Comparison of ENCODE assay signal across 11 cellular contexts in the genomic region with DNA sequence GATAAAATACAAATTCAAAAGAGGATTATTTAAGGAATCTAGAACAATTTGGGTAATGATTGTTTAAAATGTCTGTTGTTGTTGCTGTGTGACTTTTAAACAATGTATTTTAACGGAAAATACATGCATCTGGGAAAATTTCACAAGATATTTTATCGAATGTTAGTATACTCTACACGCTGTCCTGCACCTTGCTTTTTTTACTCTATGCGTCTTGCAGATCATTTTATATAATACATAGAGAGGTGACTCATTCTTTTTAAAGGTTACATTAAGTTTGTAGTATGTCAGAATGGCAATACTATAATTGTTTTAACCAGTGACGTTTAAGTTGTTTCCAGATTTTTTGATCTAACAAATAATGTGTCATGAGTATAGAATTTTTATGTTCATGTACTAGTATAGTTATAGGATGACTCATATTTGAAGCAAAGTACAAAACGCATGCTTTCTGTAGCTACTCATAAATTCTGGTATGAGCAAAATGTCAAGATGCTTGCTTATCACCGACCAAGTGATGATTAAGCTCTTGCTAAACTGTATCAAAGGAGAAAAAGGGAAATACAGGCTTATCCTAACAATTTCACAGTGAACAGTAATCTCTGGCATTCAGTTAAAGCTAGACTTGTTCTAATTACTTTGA. TPM values are rescaled to one million over a fixed set of nuclear protein-coding genes. Genes with fewer than 3 reads are reported as not detected.
A peak's percentile ranks its signal among the peaks of the same experiment; 100 is the strongest.
DNase-seq lines count a peak whose midpoint lies in the region; ATAC-seq and TF ChIP-seq lines count a peak whose summit lies in the region.
"Had no signal": no experiment of that assay in that cellular context is flagged by ENCODE, and none has a peak within 500 bp of the region (broad histone marks: within the 10 kb centered on the region; RNA-seq: fewer than 3 reads in every experiment).

No MANE protein-coding gene starts in this region.

- H4K20me1 ChIP-seq in GM23248 (ENCODE audit: insufficient read depth): no peaks in the 10 kb centered on the region

- no peaks in the 10 kb centered on the region for H3K9me3 ChIP-seq in GM23248 (ENCODE audit: low read depth)
- H3K9me3 ChIP-seq in SJSA1 (replicated peaks): no peaks in the 10 kb centered on the region
- no peaks in the 10 kb centered on the region for H3K9me3 ChIP-seq in skeletal muscle satellite cell (replicated peaks; ENCODE audit: low read length)
- H3K9me3 ChIP-seq in CD4-positive, alpha-beta T cell (ENCODE audit: control insufficient read depth, low read length): no peaks in the 10 kb centered on the region
- H3K9me3 ChIP-seq: lower lobe of right lung had no signal

- H3K4me3 ChIP-seq in GM23248 (peak overlapping the region; percentile 92), SJSA1 (no peak overlapping the region), skeletal muscle satellite cell (ENCODE audit: low read length) (peak overlapping the region; percentile 99)
- H3K4me3 ChIP-seq: lower lobe of right lung had no signal

- H3K27me3 ChIP-seq in GM23248 (replicated peaks; ENCODE audit: insufficient read depth) (no peaks in the 10 kb centered on the region), SJSA1 (replicated peaks) (no peaks in the 10 kb centered on the region), skeletal muscle satellite cell (ENCODE audit: control insufficient read depth, insufficient read depth, low read length) (no peaks in the 10 kb centered on the region)
- H3K27me3 ChIP-seq in CD4-positive, alpha-beta T cell (ENCODE audit: control insufficient read depth, insufficient read depth, low read length): peaks cover 24% of the 10 kb centered on the region

- H3K36me3 ChIP-seq in GM23248 (ENCODE audit: low read depth) (peaks cover 24% of the 10 kb centered on the region), SJSA1 (peaks cover 20% of the 10 kb centered on the region), skeletal muscle satellite cell (ENCODE audit: insufficient read depth, low read length) (peaks cover 36% of the 10 kb centered on the region)
- H3K36me3 ChIP-seq: lower lobe of right lung had no signal

- H3F3A ChIP-seq in GM23248 (ENCODE audit: insufficient read depth): peaks cover 83% of the 10 kb centered on the region

- peak; percentile 94 for DNase-seq in GM23248
- peak in 1 of 2 experiments; percentile 89 for DNase-seq in SJSA1 (ENCODE audit: low read depth in 1 of 2, low spot score in 2 of 2)
- peak; percentile 83 for DNase-seq in fibroblast of the conjunctiva (ENCODE audit: low read depth)
- no peak for DNase-seq in GOT3 (lab: John Stamatoyannopoulos, UW)
- DNase-seq in NCI-H2196 treated with DMSO at 0.1 percent for 48 hours (lab: John Stamatoyannopoulos, UW; ENCODE audit: unreplicated experiment): no peak
- no peak for DNase-seq in CD4-positive, alpha-beta T cell
- DNase-seq: activated gamma-delta T cell; lower lobe of right lung; NCI-H524 treated with DMSO at 0.1 percent for 48 hours; stimulated activated CD4-positive, alpha-beta T cell treated with anti-CD3 and anti-CD28 coated beads, Interleukin-15, amount 100 ng/mL, for 24 hours had no signal

- no peak overlapping the region for H3K27ac Mint-ChIP-seq in CD4-positive, alpha-beta T cell

- CTCF ChIA-PET in CD4-positive, alpha-beta T cell (lab: Charles Lee): no interaction called here

- H3K4me1 ChIP-seq in GM23248 (ENCODE audit: insufficient read depth) (peaks cover 67% of the 10 kb centered on the region), SJSA1 (replicated peaks) (peaks cover 51% of the 10 kb centered on the region), skeletal muscle satellite cell (ENCODE audit: control insufficient read depth, insufficient read depth, low read length) (peaks cover 43% of the 10 kb centered on the region)

- H3K4me2 ChIP-seq in GM23248 (ENCODE audit: unreplicated experiment) (peak overlapping the region; percentile 92), skeletal muscle satellite cell (ENCODE audit: low read length) (peak overlapping the region; percentile 81)

- no peaks in the 10 kb centered on the region for H3K36me3 Mint-ChIP-seq in CD4-positive, alpha-beta T cell (ENCODE audit: low read depth)

- H3K4me1 Mint-ChIP-seq in CD4-positive, alpha-beta T cell (ENCODE audit: low read depth): peaks cover 7% of the 10 kb centered on the region

- POLR2A ChIA-PET in CD4-positive, alpha-beta T cell (lab: Charles Lee): no interaction called here

- H3K27ac ChIP-seq in GM23248: peak overlapping the region; percentile 79
- H3K27ac ChIP-seq in SJSA1: peak overlapping the region; percentile 97
- no peak overlapping the region for H3K27ac ChIP-seq in CD4-positive, alpha-beta T cell (ENCODE audit: low read depth, low read length)
- H3K27ac ChIP-seq: lower lobe of right lung had no signal

- peaks cover 27% of the 10 kb centered on the region for H3K79me2 ChIP-seq in GM23248 (ENCODE audit: insufficient read depth)

- WGBS in GM23248 (ENCODE audit: low coverage in 1 of 2, low lambda C conversion rate in 2 of 2, missing lambda C conversion rate in 2 of 2), 2 experiments: 7 to 9% methylated on average over 7 of the region's 7 CpGs

- peaks cover 40% of the 10 kb centered on the region for H3K27me3 Mint-ChIP-seq in CD4-positive, alpha-beta T cell

- H3K9me3 Mint-ChIP-seq in CD4-positive, alpha-beta T cell: no peaks in the 10 kb centered on the region

- H3K9me2 ChIP-seq in GM23248 (ENCODE audit: insufficient read depth): no peaks in the 10 kb centered on the region

- peak overlapping the region; percentile 24; the same call in 1 of the 2 replicates for H2AFZ ChIP-seq in GM23248

- in situ Hi-C loops in GM23248 (cut with MboI): no loop called here

- peak overlapping the region; percentile 79 for H3K9ac ChIP-seq in GM23248
- peak overlapping the region; percentile 98 for H3K9ac ChIP-seq in skeletal muscle satellite cell (ENCODE audit: low read depth, low read length)

- H3K4me3 Mint-ChIP-seq in CD4-positive, alpha-beta T cell: no peak overlapping the region

- TF ChIP-seq CTCF in CD4-positive, alpha-beta T cell (IDR thresholded peaks at IDR 0.05): no peak

- no peak for ATAC-seq in CD4-positive, alpha-beta T cell (ENCODE audit: poor library complexity)

- intact Hi-C loops in CD4-positive, alpha-beta T cell (cut with DNase I, micrococcal nuclease): no loop called here

RNA-seq across cellular contexts. Expression of gene DKK1, which starts 4.9 kb away (rescaled TPM):
- 505 and 558 TPM in 2 replicates for total RNA-seq in GM23248 (2014; rRNA removed; shearing (Covaris generic))
- polyA plus RNA-seq in GM23248 (2016; fragmentation: Nextera tagmentation; extraction: Ambion mirVana): 747 and 748 TPM in 2 replicates
- 29.7 and 46.2 TPM in 2 replicates for total RNA-seq in SJSA1 (2014; rRNA removed; shearing (Covaris generic))
- total RNA-seq in skeletal muscle satellite cell (2012; rRNA removed): 136 and 176 TPM in 2 replicates
- not detected for total RNA-seq in CD4-positive, alpha-beta T cell

Comparison
In these comparisons a context has a peak if more than half of its experiments do, and no peak if none do; other contexts are left out.
1. DNase-seq: peak in GM23248 (single experiment) and fibroblast of the conjunctiva (single experiment); none in GOT3 (single experiment), NCI-H2196 treated with DMSO at 0.1 percent for 48 hours (single experiment) and CD4-positive, alpha-beta T cell (0 of 10).
2. RNA of gene DKK1, which starts 4.9 kb away (total RNA-seq): 505 to 558 TPM in GM23248 and 29.7 to 46.2 TPM in SJSA1; not detected in CD4-positive, alpha-beta T cell; every median in the first group is over 10 times any median in the second.